In the genomic region with DNA sequence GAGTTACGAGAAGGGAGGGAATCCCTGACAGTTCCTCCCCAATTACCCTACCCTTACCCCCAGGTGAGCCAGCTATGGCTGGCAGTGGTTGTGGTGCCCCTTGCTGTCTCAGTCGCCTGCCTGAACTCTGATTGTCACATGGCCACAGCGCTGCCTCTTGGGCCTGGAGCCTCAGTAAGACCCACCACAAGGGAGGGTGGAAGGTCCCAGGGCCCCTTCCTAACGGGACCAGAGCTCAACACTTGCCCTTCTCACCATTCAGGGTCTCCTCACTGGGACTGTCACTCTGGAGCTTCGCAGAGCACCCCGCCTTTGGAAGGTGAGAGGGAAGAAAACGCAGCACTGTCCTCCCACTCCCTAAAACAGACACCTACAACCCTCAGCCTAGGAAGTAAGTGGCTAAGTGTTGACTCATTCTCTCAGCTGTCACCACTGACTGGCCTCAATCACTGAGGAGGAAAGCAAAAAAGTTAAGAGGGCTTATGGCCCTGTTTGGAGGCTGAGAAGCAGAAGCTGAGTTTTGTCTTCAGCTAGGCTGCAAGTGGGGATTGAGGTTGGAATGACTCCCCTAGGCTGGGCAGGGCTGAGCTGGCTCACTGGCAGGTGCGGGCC, we compare ENCODE assay signal across 1 cellular context.
TF ChIP-seq lines count a peak whose summit lies in the region.

No MANE protein-coding gene starts in this region.

TF ChIP-seq in IMR-90, 13 proteins besides CTCF, POLR2A, EP300 and RAD21:
- TF ChIP-seq BHLHE40 (IDR thresholded peaks at IDR 0.05; ENCODE audit: low read depth, low read length) (no peak), NFE2L2 (IDR thresholded peaks at IDR 0.05; ENCODE audit: low read depth, low read length) (no peak), CEBPB (IDR thresholded peaks at IDR 0.05; ENCODE audit: low read depth, low read length) (no peak), MAFK (IDR thresholded peaks at IDR 0.05; ENCODE audit: low read depth, low read length) (no peak)
- TF ChIP-seq, protein P1, sequence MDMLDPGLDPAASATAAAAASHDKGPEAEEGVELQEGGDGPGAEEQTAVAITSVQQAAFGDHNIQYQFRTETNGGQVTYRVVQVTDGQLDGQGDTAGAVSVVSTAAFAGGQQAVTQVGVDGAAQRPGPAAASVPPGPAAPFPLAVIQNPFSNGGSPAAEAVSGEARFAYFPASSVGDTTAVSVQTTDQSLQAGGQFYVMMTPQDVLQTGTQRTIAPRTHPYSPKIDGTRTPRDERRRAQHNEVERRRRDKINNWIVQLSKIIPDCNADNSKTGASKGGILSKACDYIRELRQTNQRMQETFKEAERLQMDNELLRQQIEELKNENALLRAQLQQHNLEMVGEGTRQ (IDR thresholded peaks at IDR 0.05; ENCODE audit: low read depth, low read length), result no peak
